Comparison of ENCODE assay signal across 1 cellular context in the genomic region with DNA sequence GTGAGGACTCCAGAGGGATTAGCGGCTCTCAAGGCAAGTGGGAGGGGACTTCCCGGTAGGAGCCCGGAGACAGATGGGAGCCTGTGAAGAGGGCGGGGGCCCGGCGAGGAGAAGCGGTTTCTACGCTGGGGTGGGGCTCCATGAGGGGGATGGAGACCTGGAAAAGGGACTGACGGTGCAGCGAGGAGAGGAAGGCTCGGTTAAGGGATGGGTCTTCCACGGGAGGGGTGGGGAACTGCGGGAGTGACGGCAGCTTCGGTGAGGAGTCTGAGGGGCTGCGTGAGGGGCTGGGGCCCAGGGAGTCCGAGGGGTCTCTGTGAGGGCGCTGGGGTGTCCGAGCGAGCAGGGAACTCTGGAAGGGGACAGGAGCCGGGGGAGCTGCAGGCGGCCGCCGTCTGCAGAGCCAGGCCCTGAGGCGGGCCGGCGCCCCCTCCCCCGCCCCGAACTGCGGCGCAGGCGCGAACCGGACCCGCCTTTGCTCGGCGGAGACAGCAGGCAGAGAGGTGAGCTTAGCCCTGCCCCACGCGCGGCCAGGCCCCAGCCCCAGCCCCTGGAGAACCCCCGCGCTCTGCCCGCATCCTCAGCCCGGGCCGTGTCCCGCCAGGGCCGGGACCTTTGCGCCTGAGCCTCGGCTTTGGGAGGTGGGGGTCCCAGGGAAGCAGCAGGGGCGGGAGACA.
A peak's percentile ranks its signal among the peaks of the same experiment; 100 is the strongest.
TF ChIP-seq lines count a peak whose summit lies in the region.

Gene NRSN2 (plus strand): TSS at position 472 of the 677 bp plus-strand sequence. CDS start 2,533 bp downstream, outside the sequence.

TF ChIP-seq in HepG2, 621 proteins besides CTCF, POLR2A, EP300 and RAD21 (continued from another document and continues in another):
- TF ChIP-seq CCDC6 (CRISPR knock-in tag; IDR thresholded peaks at IDR 0.05): peak; percentile 37
- TF ChIP-seq AKNA (CRISPR knock-in tag; IDR thresholded peaks at IDR 0.05; ENCODE audit: borderline replicate concordance): no peak
- TF ChIP-seq, protein P1, sequence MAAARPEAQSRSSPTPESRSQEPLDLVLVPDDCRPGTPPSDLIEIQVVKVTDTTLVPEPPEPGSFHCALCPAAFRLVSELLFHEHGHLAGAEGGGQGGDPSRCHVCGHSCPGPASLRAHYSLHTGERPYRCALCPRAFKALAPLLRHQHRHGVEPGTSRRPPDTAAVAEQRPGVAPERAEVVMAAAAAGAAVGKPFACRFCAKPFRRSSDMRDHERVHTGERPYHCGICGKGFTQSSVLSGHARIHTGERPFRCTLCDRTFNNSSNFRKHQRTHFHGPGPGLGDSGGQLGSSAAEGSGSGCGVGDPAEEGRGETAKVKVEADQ (CRISPR knock-in tag; IDR thresholded peaks at IDR 0.05; ENCODE audit: borderline replicate concordance): peak; percentile 36; the same call in 1 of the 2 replicates
- peak; percentile 61; the same call in 1 of the 2 replicates for TF ChIP-seq ZNF777 (CRISPR knock-in tag; IDR thresholded peaks at IDR 0.05)
- TF ChIP-seq ZNF589 (CRISPR knock-in tag; conservative IDR thresholded peaks at IDR 0.05): peak; percentile 96
- TF ChIP-seq SRF (IDR thresholded peaks at IDR 0.05; ENCODE audit: low read depth, low read length): no peak
- no peak for TF ChIP-seq ZNF12 (CRISPR knock-in tag; IDR thresholded peaks at IDR 0.05)
- TF ChIP-seq ZBTB8A (CRISPR knock-in tag; IDR thresholded peaks at IDR 0.05; ENCODE audit: borderline replicate concordance, low read depth): no peak
- TF ChIP-seq RFX3 (CRISPR knock-in tag; IDR thresholded peaks at IDR 0.05): no peak
- 0 out of 2 replicates have a peak, but pooled peaks have one; percentile 8 for TF ChIP-seq FOSL2 (CRISPR knock-in tag; IDR thresholded peaks at IDR 0.05)
- peak; percentile 46; the same call in 1 of the 2 replicates for TF ChIP-seq ZNF792 (CRISPR knock-in tag; IDR thresholded peaks at IDR 0.05)
- no peak for TF ChIP-seq NR3C1 (CRISPR knock-in tag; IDR thresholded peaks at IDR 0.05)
- TF ChIP-seq MED13 (CRISPR knock-in tag; IDR thresholded peaks at IDR 0.05): peak; percentile 12; the same call in 1 of the 2 replicates
- TF ChIP-seq SOX13 (IDR thresholded peaks at IDR 0.05): no peak
- TF ChIP-seq SOX13 (CRISPR knock-in tag; conservative IDR thresholded peaks at IDR 0.05 in 1 of 2, IDR thresholded peaks at IDR 0.05 in 1 of 2): no peak
- TF ChIP-seq, protein P2, sequence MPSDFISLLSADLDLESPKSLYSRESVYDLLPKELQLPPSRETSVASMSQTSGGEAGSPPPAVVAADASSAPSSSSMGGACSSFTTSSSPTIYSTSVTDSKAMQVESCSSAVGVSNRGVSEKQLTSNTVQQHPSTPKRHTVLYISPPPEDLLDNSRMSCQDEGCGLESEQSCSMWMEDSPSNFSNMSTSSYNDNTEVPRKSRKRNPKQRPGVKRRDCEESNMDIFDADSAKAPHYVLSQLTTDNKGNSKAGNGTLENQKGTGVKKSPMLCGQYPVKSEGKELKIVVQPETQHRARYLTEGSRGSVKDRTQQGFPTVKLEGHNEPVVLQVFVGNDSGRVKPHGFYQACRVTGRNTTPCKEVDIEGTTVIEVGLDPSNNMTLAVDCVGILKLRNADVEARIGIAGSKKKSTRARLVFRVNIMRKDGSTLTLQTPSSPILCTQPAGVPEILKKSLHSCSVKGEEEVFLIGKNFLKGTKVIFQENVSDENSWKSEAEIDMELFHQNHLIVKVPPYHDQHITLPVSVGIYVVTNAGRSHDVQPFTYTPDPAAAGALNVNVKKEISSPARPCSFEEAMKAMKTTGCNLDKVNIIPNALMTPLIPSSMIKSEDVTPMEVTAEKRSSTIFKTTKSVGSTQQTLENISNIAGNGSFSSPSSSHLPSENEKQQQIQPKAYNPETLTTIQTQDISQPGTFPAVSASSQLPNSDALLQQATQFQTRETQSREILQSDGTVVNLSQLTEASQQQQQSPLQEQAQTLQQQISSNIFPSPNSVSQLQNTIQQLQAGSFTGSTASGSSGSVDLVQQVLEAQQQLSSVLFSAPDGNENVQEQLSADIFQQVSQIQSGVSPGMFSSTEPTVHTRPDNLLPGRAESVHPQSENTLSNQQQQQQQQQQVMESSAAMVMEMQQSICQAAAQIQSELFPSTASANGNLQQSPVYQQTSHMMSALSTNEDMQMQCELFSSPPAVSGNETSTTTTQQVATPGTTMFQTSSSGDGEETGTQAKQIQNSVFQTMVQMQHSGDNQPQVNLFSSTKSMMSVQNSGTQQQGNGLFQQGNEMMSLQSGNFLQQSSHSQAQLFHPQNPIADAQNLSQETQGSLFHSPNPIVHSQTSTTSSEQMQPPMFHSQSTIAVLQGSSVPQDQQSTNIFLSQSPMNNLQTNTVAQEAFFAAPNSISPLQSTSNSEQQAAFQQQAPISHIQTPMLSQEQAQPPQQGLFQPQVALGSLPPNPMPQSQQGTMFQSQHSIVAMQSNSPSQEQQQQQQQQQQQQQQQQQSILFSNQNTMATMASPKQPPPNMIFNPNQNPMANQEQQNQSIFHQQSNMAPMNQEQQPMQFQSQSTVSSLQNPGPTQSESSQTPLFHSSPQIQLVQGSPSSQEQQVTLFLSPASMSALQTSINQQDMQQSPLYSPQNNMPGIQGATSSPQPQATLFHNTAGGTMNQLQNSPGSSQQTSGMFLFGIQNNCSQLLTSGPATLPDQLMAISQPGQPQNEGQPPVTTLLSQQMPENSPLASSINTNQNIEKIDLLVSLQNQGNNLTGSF (CRISPR knock-in tag; IDR thresholded peaks at IDR 0.05): no peak; the same call in 1 of the 2 replicates
- peak; percentile 48; the same call in 1 of the 2 replicates for TF ChIP-seq ARNT2 (CRISPR knock-in tag; IDR thresholded peaks at IDR 0.05; ENCODE audit: low read depth)
- no peak for TF ChIP-seq SNRNP70 (IDR thresholded peaks at IDR 0.05; ENCODE audit: low read depth, low read length)
- TF ChIP-seq ZNF607 (CRISPR knock-in tag; IDR thresholded peaks at IDR 0.05; ENCODE audit: borderline replicate concordance): 0 out of 2 replicates have a peak, but pooled peaks have one; percentile 17
- TF ChIP-seq, protein P3, sequence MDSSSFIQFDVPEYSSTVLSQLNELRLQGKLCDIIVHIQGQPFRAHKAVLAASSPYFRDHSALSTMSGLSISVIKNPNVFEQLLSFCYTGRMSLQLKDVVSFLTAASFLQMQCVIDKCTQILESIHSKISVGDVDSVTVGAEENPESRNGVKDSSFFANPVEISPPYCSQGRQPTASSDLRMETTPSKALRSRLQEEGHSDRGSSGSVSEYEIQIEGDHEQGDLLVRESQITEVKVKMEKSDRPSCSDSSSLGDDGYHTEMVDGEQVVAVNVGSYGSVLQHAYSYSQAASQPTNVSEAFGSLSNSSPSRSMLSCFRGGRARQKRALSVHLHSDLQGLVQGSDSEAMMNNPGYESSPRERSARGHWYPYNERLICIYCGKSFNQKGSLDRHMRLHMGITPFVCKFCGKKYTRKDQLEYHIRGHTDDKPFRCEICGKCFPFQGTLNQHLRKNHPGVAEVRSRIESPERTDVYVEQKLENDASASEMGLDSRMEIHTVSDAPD (CRISPR knock-in tag; IDR thresholded peaks at IDR 0.05): 0 out of 2 replicates have a peak, but pooled peaks have one; percentile 40
- 0 out of 2 replicates have a peak, but pooled peaks have one; percentile 15 for TF ChIP-seq ESRRA (CRISPR knock-in tag; IDR thresholded peaks at IDR 0.05; ENCODE audit: low read depth)
- no peak for TF ChIP-seq CHD4 (IDR thresholded peaks at IDR 0.05; ENCODE audit: borderline replicate concordance, low read length)
- peak; percentile 44; the same call in 1 of the 2 replicates for TF ChIP-seq HIC2 (CRISPR knock-in tag; IDR thresholded peaks at IDR 0.05; ENCODE audit: low read depth)
- TF ChIP-seq ELF1 (CRISPR knock-in tag; IDR thresholded peaks at IDR 0.05): no peak; the same call in 1 of the 2 replicates
- no peak for TF ChIP-seq KAT7 (CRISPR knock-in tag; IDR thresholded peaks at IDR 0.05; ENCODE audit: borderline replicate concordance)
- no peak for TF ChIP-seq RNF2 (conservative IDR thresholded peaks at IDR 0.05; ENCODE audit: low read depth)
- no peak for TF ChIP-seq GMEB1 (CRISPR knock-in tag; IDR thresholded peaks at IDR 0.05; ENCODE audit: borderline replicate concordance)
- peak; percentile 51; the same call in 1 of the 2 replicates for TF ChIP-seq ZNF746 (CRISPR knock-in tag; IDR thresholded peaks at IDR 0.05)
- no peak for TF ChIP-seq SMAD1 (CRISPR knock-in tag; IDR thresholded peaks at IDR 0.05; ENCODE audit: borderline replicate concordance, low read depth)
- 0 out of 2 replicates have a peak, but pooled peaks have one; percentile 46 for TF ChIP-seq NR1H2 (CRISPR knock-in tag; IDR thresholded peaks at IDR 0.05; ENCODE audit: borderline replicate concordance, low read depth)
- no peak for TF ChIP-seq ZKSCAN5 (CRISPR knock-in tag; IDR thresholded peaks at IDR 0.05)
- no peak for TF ChIP-seq SP1 (IDR thresholded peaks at IDR 0.05)
- peak; percentile 70 for TF ChIP-seq SP1 (CRISPR knock-in tag; IDR thresholded peaks at IDR 0.05)
- TF ChIP-seq TBL1XR1 (IDR thresholded peaks at IDR 0.05; ENCODE audit: borderline replicate concordance, low read length, partially characterized antibody): no peak
- TF ChIP-seq TEAD3 (CRISPR knock-in tag; optimal IDR thresholded peaks at IDR 0.05; ENCODE audit: borderline replicate concordance): no peak
- TF ChIP-seq TBX2 (CRISPR knock-in tag; IDR thresholded peaks at IDR 0.05; ENCODE audit: borderline replicate concordance): peak; percentile 47; the same call in 1 of the 2 replicates
- TF ChIP-seq ZNF180 (CRISPR knock-in tag; IDR thresholded peaks at IDR 0.05; ENCODE audit: borderline replicate concordance, low read depth): no peak
- TF ChIP-seq, protein P4, sequence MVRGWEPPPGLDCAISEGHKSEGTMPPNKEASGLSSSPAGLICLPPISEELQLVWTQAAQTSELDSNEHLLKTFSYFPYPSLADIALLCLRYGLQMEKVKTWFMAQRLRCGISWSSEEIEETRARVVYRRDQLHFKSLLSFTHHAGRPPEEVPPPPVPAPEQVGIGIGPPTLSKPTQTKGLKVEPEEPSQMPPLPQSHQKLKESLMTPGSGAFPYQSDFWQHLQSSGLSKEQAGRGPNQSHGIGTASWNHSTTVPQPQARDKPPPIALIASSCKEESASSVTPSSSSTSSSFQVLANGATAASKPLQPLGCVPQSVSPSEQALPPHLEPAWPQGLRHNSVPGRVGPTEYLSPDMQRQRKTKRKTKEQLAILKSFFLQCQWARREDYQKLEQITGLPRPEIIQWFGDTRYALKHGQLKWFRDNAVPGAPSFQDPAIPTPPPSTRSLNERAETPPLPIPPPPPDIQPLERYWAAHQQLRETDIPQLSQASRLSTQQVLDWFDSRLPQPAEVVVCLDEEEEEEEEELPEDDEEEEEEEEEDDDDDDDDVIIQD (CRISPR knock-in tag; IDR thresholded peaks at IDR 0.05; ENCODE audit: low read depth): no peak
- peak; percentile 63 for TF ChIP-seq ZNF776 (CRISPR knock-in tag; IDR thresholded peaks at IDR 0.05)
- TF ChIP-seq ZNF567 (CRISPR knock-in tag; IDR thresholded peaks at IDR 0.05; ENCODE audit: borderline replicate concordance): peak; percentile 72; the same call in 1 of the 2 replicates
- TF ChIP-seq TP53 (CRISPR knock-in tag; conservative IDR thresholded peaks at IDR 0.05): 0 out of 2 replicates have a peak, but pooled peaks have one; percentile 13
- no peak for TF ChIP-seq RORA (CRISPR knock-in tag; IDR thresholded peaks at IDR 0.05)
- TF ChIP-seq LCORL (IDR thresholded peaks at IDR 0.05): no peak
- peak; percentile 68; the same call in 1 of the 2 replicates for TF ChIP-seq LCORL (CRISPR knock-in tag; IDR thresholded peaks at IDR 0.05)
